Comparison of ENCODE assay signal across 3 cellular contexts in genomic region chr20:50151034-50151743, GRCh38.
TF ChIP-seq lines count a peak whose summit lies in the region.

No MANE protein-coding gene starts in this region.

TF ChIP-seq in SK-N-SH, 30 proteins besides CTCF, POLR2A, EP300 and RAD21 (continued from another document):
- TF ChIP-seq USF1 (IDR thresholded peaks at IDR 0.05; ENCODE audit: borderline replicate concordance, low read depth): no peak
TF ChIP-seq in SK-N-SH: peak in this region for 0.

TF ChIP-seq in SK-N-SH treated with all-trans-retinoic acid at 6 μM for 48 hours, 23 proteins besides CTCF, POLR2A, EP300 and RAD21 (continued from another document):
- TF ChIP-seq CSRNP3 (CRISPR knock-in tag; IDR thresholded peaks at IDR 0.05) (no peak), CREB5 (CRISPR knock-in tag; IDR thresholded peaks at IDR 0.05; ENCODE audit: low read depth) (no peak), SNAI2 (CRISPR knock-in tag; IDR thresholded peaks at IDR 0.05) (no peak), ISL1 (CRISPR knock-in tag; IDR thresholded peaks at IDR 0.05) (no peak), PPARA (CRISPR knock-in tag; IDR thresholded peaks at IDR 0.05; ENCODE audit: borderline replicate concordance) (no peak), RARB (CRISPR knock-in tag; IDR thresholded peaks at IDR 0.05) (no peak), OSR1 (CRISPR knock-in tag; IDR thresholded peaks at IDR 0.05) (no peak), ZNF8 (CRISPR knock-in tag; IDR thresholded peaks at IDR 0.05) (no peak), ESRRG (CRISPR knock-in tag; IDR thresholded peaks at IDR 0.05) (no peak), BACH2 (CRISPR knock-in tag; IDR thresholded peaks at IDR 0.05; ENCODE audit: borderline replicate concordance) (no peak), PATZ1 (CRISPR knock-in tag; IDR thresholded peaks at IDR 0.05; ENCODE audit: borderline replicate concordance) (no peak), ZNF565 (CRISPR knock-in tag; conservative IDR thresholded peaks at IDR 0.05; ENCODE audit: low read depth) (no peak), GLIS3 (CRISPR knock-in tag; IDR thresholded peaks at IDR 0.05) (no peak), ZFP3 (CRISPR knock-in tag; IDR thresholded peaks at IDR 0.05) (no peak)
- TF ChIP-seq, protein P1, sequence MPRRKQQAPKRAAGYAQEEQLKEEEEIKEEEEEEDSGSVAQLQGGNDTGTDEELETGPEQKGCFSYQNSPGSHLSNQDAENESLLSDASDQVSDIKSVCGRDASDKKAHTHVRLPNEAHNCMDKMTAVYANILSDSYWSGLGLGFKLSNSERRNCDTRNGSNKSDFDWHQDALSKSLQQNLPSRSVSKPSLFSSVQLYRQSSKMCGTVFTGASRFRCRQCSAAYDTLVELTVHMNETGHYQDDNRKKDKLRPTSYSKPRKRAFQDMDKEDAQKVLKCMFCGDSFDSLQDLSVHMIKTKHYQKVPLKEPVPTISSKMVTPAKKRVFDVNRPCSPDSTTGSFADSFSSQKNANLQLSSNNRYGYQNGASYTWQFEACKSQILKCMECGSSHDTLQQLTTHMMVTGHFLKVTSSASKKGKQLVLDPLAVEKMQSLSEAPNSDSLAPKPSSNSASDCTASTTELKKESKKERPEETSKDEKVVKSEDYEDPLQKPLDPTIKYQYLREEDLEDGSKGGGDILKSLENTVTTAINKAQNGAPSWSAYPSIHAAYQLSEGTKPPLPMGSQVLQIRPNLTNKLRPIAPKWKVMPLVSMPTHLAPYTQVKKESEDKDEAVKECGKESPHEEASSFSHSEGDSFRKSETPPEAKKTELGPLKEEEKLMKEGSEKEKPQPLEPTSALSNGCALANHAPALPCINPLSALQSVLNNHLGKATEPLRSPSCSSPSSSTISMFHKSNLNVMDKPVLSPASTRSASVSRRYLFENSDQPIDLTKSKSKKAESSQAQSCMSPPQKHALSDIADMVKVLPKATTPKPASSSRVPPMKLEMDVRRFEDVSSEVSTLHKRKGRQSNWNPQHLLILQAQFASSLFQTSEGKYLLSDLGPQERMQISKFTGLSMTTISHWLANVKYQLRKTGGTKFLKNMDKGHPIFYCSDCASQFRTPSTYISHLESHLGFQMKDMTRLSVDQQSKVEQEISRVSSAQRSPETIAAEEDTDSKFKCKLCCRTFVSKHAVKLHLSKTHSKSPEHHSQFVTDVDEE (CRISPR knock-in tag; IDR thresholded peaks at IDR 0.05): no peak

TF ChIP-seq in WTC11, 78 proteins besides CTCF, POLR2A, EP300 and RAD21 (continued from another document):
- TF ChIP-seq, protein P2, sequence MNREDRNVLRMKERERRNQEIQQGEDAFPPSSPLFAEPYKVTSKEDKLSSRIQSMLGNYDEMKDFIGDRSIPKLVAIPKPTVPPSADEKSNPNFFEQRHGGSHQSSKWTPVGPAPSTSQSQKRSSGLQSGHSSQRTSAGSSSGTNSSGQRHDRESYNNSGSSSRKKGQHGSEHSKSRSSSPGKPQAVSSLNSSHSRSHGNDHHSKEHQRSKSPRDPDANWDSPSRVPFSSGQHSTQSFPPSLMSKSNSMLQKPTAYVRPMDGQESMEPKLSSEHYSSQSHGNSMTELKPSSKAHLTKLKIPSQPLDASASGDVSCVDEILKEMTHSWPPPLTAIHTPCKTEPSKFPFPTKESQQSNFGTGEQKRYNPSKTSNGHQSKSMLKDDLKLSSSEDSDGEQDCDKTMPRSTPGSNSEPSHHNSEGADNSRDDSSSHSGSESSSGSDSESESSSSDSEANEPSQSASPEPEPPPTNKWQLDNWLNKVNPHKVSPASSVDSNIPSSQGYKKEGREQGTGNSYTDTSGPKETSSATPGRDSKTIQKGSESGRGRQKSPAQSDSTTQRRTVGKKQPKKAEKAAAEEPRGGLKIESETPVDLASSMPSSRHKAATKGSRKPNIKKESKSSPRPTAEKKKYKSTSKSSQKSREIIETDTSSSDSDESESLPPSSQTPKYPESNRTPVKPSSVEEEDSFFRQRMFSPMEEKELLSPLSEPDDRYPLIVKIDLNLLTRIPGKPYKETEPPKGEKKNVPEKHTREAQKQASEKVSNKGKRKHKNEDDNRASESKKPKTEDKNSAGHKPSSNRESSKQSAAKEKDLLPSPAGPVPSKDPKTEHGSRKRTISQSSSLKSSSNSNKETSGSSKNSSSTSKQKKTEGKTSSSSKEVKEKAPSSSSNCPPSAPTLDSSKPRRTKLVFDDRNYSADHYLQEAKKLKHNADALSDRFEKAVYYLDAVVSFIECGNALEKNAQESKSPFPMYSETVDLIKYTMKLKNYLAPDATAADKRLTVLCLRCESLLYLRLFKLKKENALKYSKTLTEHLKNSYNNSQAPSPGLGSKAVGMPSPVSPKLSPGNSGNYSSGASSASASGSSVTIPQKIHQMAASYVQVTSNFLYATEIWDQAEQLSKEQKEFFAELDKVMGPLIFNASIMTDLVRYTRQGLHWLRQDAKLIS (CRISPR knock-in tag; IDR thresholded peaks at IDR 0.05; ENCODE audit: borderline replicate concordance): no peak
- TF ChIP-seq, protein P3, sequence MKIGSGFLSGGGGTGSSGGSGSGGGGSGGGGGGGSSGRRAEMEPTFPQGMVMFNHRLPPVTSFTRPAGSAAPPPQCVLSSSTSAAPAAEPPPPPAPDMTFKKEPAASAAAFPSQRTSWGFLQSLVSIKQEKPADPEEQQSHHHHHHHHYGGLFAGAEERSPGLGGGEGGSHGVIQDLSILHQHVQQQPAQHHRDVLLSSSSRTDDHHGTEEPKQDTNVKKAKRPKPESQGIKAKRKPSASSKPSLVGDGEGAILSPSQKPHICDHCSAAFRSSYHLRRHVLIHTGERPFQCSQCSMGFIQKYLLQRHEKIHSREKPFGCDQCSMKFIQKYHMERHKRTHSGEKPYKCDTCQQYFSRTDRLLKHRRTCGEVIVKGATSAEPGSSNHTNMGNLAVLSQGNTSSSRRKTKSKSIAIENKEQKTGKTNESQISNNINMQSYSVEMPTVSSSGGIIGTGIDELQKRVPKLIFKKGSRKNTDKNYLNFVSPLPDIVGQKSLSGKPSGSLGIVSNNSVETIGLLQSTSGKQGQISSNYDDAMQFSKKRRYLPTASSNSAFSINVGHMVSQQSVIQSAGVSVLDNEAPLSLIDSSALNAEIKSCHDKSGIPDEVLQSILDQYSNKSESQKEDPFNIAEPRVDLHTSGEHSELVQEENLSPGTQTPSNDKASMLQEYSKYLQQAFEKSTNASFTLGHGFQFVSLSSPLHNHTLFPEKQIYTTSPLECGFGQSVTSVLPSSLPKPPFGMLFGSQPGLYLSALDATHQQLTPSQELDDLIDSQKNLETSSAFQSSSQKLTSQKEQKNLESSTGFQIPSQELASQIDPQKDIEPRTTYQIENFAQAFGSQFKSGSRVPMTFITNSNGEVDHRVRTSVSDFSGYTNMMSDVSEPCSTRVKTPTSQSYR (CRISPR knock-in tag; IDR thresholded peaks at IDR 0.05): no peak
- TF ChIP-seq, protein P4, sequence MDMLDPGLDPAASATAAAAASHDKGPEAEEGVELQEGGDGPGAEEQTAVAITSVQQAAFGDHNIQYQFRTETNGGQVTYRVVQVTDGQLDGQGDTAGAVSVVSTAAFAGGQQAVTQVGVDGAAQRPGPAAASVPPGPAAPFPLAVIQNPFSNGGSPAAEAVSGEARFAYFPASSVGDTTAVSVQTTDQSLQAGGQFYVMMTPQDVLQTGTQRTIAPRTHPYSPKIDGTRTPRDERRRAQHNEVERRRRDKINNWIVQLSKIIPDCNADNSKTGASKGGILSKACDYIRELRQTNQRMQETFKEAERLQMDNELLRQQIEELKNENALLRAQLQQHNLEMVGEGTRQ (CRISPR knock-in tag; IDR thresholded peaks at IDR 0.05): no peak
- no peak for TF ChIP-seq TEAD1 (CRISPR knock-in tag; IDR thresholded peaks at IDR 0.05)
- TF ChIP-seq KAT7 (CRISPR knock-in tag; IDR thresholded peaks at IDR 0.05; ENCODE audit: borderline replicate concordance): no peak
- no peak for TF ChIP-seq JAZF1 (CRISPR knock-in tag; IDR thresholded peaks at IDR 0.05)
- no peak for TF ChIP-seq TP53 (CRISPR knock-in tag; IDR thresholded peaks at IDR 0.05)
- TF ChIP-seq CREB1 (CRISPR knock-in tag; IDR thresholded peaks at IDR 0.05): no peak
- TF ChIP-seq MLX (CRISPR knock-in tag; IDR thresholded peaks at IDR 0.05): no peak
- TF ChIP-seq ZNF423 (CRISPR knock-in tag; IDR thresholded peaks at IDR 0.05): 0 out of 2 replicates have a peak, but pooled peaks have one; percentile 11
